25 cellular contexts compared by ENCODE assay signal in the genomic region with DNA sequence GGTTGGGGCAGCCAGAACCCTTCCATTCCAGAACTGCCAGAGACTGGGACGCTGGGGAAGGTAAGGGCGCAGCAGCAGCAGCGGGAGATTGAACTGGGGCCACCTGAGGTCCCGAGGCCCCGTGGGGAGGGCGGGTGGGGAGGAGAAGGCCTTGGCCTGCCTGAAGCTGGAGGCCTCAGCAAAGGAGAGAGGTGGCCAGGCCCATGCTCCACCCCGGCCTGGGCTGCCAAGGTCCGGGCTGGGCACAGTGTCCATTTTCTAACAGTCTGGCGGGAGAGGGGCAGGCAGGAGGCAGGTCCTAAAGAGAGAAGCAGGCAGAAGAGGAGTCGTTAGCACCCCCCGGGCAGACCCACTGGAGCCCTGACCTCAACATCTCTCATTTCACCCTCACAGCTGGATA. TPM values are rescaled to one million over a fixed set of nuclear protein-coding genes. Genes with fewer than 3 reads are reported as not detected.
DNase-seq lines count a peak whose midpoint lies in the region; ATAC-seq, FAIRE-seq and TF ChIP-seq lines count a peak whose summit lies in the region.
"Had no signal": no experiment of that assay in that cellular context is flagged by ENCODE, and none has a peak within 500 bp of the region (broad histone marks: within the 10 kb centered on the region; RNA-seq: fewer than 3 reads in every experiment).

No MANE protein-coding gene starts in this region.

- peaks cover 16% of the 10 kb centered on the region for H3K4me1 ChIP-seq in ACC112 (ENCODE audit: control insufficient read depth, insufficient read depth, low read length, unreplicated experiment)
- peaks cover 32% of the 10 kb centered on the region for H3K4me1 ChIP-seq in KMS-11 (ENCODE audit: low read depth, poor library complexity, severe bottlenecking)
- H3K4me1 ChIP-seq in mucosa of descending colon (ENCODE audit: low read depth) = peaks cover 61% of the 10 kb centered on the region
- H3K4me1 ChIP-seq: ascending aorta had no signal

- peak overlapping the region; percentile 42 for H3K4me2 ChIP-seq in KMS-11
- H3K4me2 ChIP-seq: smooth muscle cell had no signal

- in situ Hi-C loops in KBM-7 (cut with MboI; ENCODE audit: low pct_unique_long_range_greater_than_20kb, low sequenced_read_pairs) = no loop called here

- peak overlapping the region; percentile 33 for H3K4me3 Mint-ChIP-seq in activated T-helper 17 cell treated with anti-CD3 and anti-CD28 coated beads, Interleukin-2, amount 50 U/mL, for 72 hours
- H3K4me3 Mint-ChIP-seq: dendritic cell treated with granulocyte-macrophage colony-stimulating factor and Interleukin-4, amounts not matched to agents 40 ng/mL and 50 ng/mL, for 4 days; endodermal cell; WTC11 had no signal

- TF ChIP-seq CTCF in KMS-11 (conservative IDR thresholded peaks at IDR 0.05; ENCODE audit: low read depth, low read length) (no peak), mucosa of descending colon (IDR thresholded peaks at IDR 0.05) (no peak)

- intact Hi-C loops in mucosa of descending colon (cut with DNase I, micrococcal nuclease) = no loop called here

- H2AFZ ChIP-seq in ACC112 (ENCODE audit: low read length, unreplicated experiment) = no peak overlapping the region
- H2AFZ ChIP-seq in KMS-11 (ENCODE audit: low read depth) = no peak overlapping the region

- H3K9ac ChIP-seq in KMS-11 = no peak overlapping the region

- peaks cover 53% of the 10 kb centered on the region for H3K36me3 Mint-ChIP-seq in activated T-helper 17 cell treated with anti-CD3 and anti-CD28 coated beads, Interleukin-2, amount 50 U/mL, for 72 hours (ENCODE audit: low read depth)
- H3K36me3 Mint-ChIP-seq: activated naive CD4-positive, alpha-beta T cell treated with anti-CD3 and anti-CD28 coated beads, Interleukin-2, amount 50 U/mL, for 72 hours had no signal

- H3K27me3 Mint-ChIP-seq in activated T-helper 17 cell treated with anti-CD3 and anti-CD28 coated beads, Interleukin-2, amount 50 U/mL, for 72 hours = no peaks in the 10 kb centered on the region
- H3K27me3 Mint-ChIP-seq: dendritic cell treated with granulocyte-macrophage colony-stimulating factor and Interleukin-4, amounts not matched to agents 40 ng/mL and 50 ng/mL, for 4 days; naive thymus-derived CD8-positive, alpha-beta T cell had no signal

- ATAC-seq in activated T-helper 17 cell treated with anti-CD3 and anti-CD28 coated beads, Interleukin-2, amount 50 U/mL, for 72 hours (replicated peaks) = no peak
- ATAC-seq in mucosa of descending colon = no peak
- ATAC-seq: WTC11 had no signal

- peak overlapping the region; percentile 80 for H3K27ac Mint-ChIP-seq in activated T-helper 17 cell treated with anti-CD3 and anti-CD28 coated beads, Interleukin-2, amount 50 U/mL, for 72 hours
- H3K27ac Mint-ChIP-seq: dendritic cell treated with granulocyte-macrophage colony-stimulating factor and Interleukin-4, amounts not matched to agents 40 ng/mL and 50 ng/mL, for 4 days; endodermal cell; WTC11 had no signal

- peaks cover 5% of the 10 kb centered on the region for H3K4me1 Mint-ChIP-seq in activated T-helper 17 cell treated with anti-CD3 and anti-CD28 coated beads, Interleukin-2, amount 50 U/mL, for 72 hours
- H3K4me1 Mint-ChIP-seq: endodermal cell had no signal

- H3K36me3 ChIP-seq in ACC112 (ENCODE audit: insufficient read depth, low read length) = peaks cover 14% of the 10 kb centered on the region; the same call in 1 of the 2 replicates
- H3K36me3 ChIP-seq in KMS-11 (ENCODE audit: insufficient read depth) = no peaks in the 10 kb centered on the region
- no peaks in the 10 kb centered on the region for H3K36me3 ChIP-seq in mucosa of descending colon (ENCODE audit: low read depth)
- H3K36me3 ChIP-seq: ovary had no signal

- H3K79me2 ChIP-seq in ACC112 (ENCODE audit: control insufficient read depth, insufficient read depth, low read length, unreplicated experiment) (no peaks in the 10 kb centered on the region), KMS-11 (ENCODE audit: insufficient read depth, low read depth) (no peaks in the 10 kb centered on the region)

- H4K20me1 ChIP-seq in KMS-11 (ENCODE audit: insufficient read depth) = no peaks in the 10 kb centered on the region

- DNase-seq in mucosa of descending colon (peak in 2 of 3 donors; percentile 21 to 44), HTR-8/SVneo (ENCODE audit: insufficient read length, low spot score) (no peak), KBM-7 (no peak), dedifferentiated amniotic fluid mesenchymal stem cell (ENCODE audit: extremely low spot score) (no peak), NCI-H345 treated with DMSO at 0.1 percent for 48 hours (lab: John Stamatoyannopoulos, UW; ENCODE audit: unreplicated experiment) (no peak)
- DNase-seq: activated CD4-positive, alpha-beta T cell treated with anti-CD3 and anti-CD28 coated beads, Interleukin-2, amount 50 U/mL, for 1 hour; endodermal cell; Kasumi-1; naive thymus-derived CD8-positive, alpha-beta T cell; ovary; Right ventricle myocardium superior; stimulated activated CD4-positive, alpha-beta T cell treated with anti-CD3 and anti-CD28 coated beads, Interleukin-1b, Interleukin-23, amount 100 ng/mL, for 48 hours; stimulated activated CD8-positive, alpha-beta memory T cell treated with anti-CD3 and anti-CD28 coated beads, Interleukin-4, amount 100 ng/mL, for 48 hours; T1000 had no signal

- peak overlapping the region; percentile 52; the same call in 1 of the 2 replicates for H3K27ac ChIP-seq in ACC112 (ENCODE audit: low read depth, low read length)
- peak overlapping the region; percentile 26; the same call in 1 of the 2 replicates for H3K27ac ChIP-seq in KMS-11
- H3K27ac ChIP-seq: ascending aorta, ovary had no signal

- no peaks in the 10 kb centered on the region for H3K9me3 ChIP-seq in mucosa of descending colon
- H3K9me3 ChIP-seq: A549, ascending aorta, gastroesophageal sphincter, ovary had no signal

- H3K27me3 ChIP-seq in ACC112 (ENCODE audit: insufficient read depth, low read length) (no peaks in the 10 kb centered on the region), KMS-11 (ENCODE audit: insufficient read depth, low read depth) (no peaks in the 10 kb centered on the region)
- H3K27me3 ChIP-seq: ascending aorta, gastroesophageal sphincter, ovary had no signal

- FAIRE-seq in HTR-8/SVneo (lab: Jason Lieb, UNC) = no peak
- FAIRE-seq: A549, H1 had no signal

- H3K9me3 Mint-ChIP-seq in activated T-helper 17 cell treated with anti-CD3 and anti-CD28 coated beads, Interleukin-2, amount 50 U/mL, for 72 hours = no peaks in the 10 kb centered on the region
- H3K9me3 Mint-ChIP-seq: activated naive CD4-positive, alpha-beta T cell treated with anti-CD3 and anti-CD28 coated beads, Interleukin-2, amount 50 U/mL, for 72 hours; dendritic cell treated with granulocyte-macrophage colony-stimulating factor and Interleukin-4, amounts not matched to agents 40 ng/mL and 50 ng/mL, for 4 days; endodermal cell; naive thymus-derived CD8-positive, alpha-beta T cell; WTC11 had no signal

- H3K4me3 ChIP-seq in ACC112 (ENCODE audit: low read depth, low read length) = no peak overlapping the region
- H3K4me3 ChIP-seq in KMS-11 (IDR thresholded peaks at IDR 0.05; ENCODE audit: insufficient read depth, low read depth, low read length) = no peak overlapping the region
- H3K4me3 ChIP-seq in mucosa of descending colon = no peak overlapping the region
- H3K4me3 ChIP-seq: A549, ascending aorta, gastroesophageal sphincter, ovary, smooth muscle cell had no signal

RNA-seq across cellular contexts. Expression of a gene that starts 1.1 kb away (rescaled TPM):
- total RNA-seq in activated T-helper 17 cell treated with anti-CD3 and anti-CD28 coated beads, Interleukin-2, amount 50 U/mL, for 72 hours = 10 to 100 TPM; 13.4 to 37.8 TPM
- total RNA-seq in mucosa of descending colon = 10 to 100 TPM; 29.6 to 75.3 (median 51.7) TPM
- total RNA-seq: H1 had no signal

RNA-seq across cellular contexts. Expression of a gene that starts 8.6 kb away (rescaled TPM):
- 100 to 1,000 TPM in 1 of 2 donors, 10 to 100 TPM in 1; 73.1 to 141 TPM for total RNA-seq in activated T-helper 17 cell treated with anti-CD3 and anti-CD28 coated beads, Interleukin-2, amount 50 U/mL, for 72 hours
- 100 to 1,000 TPM; 200 to 378 (median 285) TPM for total RNA-seq in mucosa of descending colon

RNA-seq across cellular contexts. Expression of a gene that starts 18.4 kb away (rescaled TPM):
- total RNA-seq in activated T-helper 17 cell treated with anti-CD3 and anti-CD28 coated beads, Interleukin-2, amount 50 U/mL, for 72 hours = 100 to 1,000 TPM in 1 of 2 donors, 10 to 100 TPM in 1; 34.7 to 107 TPM
- total RNA-seq in mucosa of descending colon = 10 to 100 TPM; 30.5 to 78.4 (median 69.3) TPM

RNA-seq across cellular contexts. Expression of a gene that starts 22.7 kb away (rescaled TPM):
- total RNA-seq in activated T-helper 17 cell treated with anti-CD3 and anti-CD28 coated beads, Interleukin-2, amount 50 U/mL, for 72 hours = 1 to 10 TPM; 1.1 to 3.7 TPM
- total RNA-seq in mucosa of descending colon = 1 to 10 TPM in 1 of 3 donors, under 1 TPM in 2; 0.63 to 1.9 (median 0.90) TPM

RNA-seq across cellular contexts. Expression of a gene that starts 38.6 kb away (rescaled TPM):
- total RNA-seq in activated T-helper 17 cell treated with anti-CD3 and anti-CD28 coated beads, Interleukin-2, amount 50 U/mL, for 72 hours = 100 to 1,000 TPM; 111 to 147 TPM
- total RNA-seq in mucosa of descending colon = 100 to 1,000 TPM in 2 of 3 donors, 10 to 100 TPM in 1; 71.7 to 109 (median 102) TPM

Comparison
In these comparisons a context has a peak if more than half of its experiments do, and no peak if none do; other contexts are left out.
1. DNase-seq: peak in mucosa of descending colon (2 of 3); none in HTR-8/SVneo (single experiment), KBM-7 (single experiment), dedifferentiated amniotic fluid mesenchymal stem cell (single experiment) and NCI-H345 treated with DMSO at 0.1 percent for 48 hours (single experiment).